Comparison of ENCODE assay signal across 23 cellular contexts in genomic region chr19:54104998-54105715, GRCh38. TPM values are rescaled to one million over a fixed set of nuclear protein-coding genes. Genes with fewer than 3 reads are reported as not detected.
DNase-seq lines count a peak whose midpoint lies in the region; ATAC-seq and TF ChIP-seq lines count a peak whose summit lies in the region.
"Had no signal": no experiment of that assay in that cellular context is flagged by ENCODE, and none has a peak within 500 bp of the region (broad histone marks: within the 10 kb centered on the region; RNA-seq: fewer than 3 reads in every experiment).

No MANE protein-coding gene starts in this region.

- peaks cover 2% of the 10 kb centered on the region for H3K36me3 ChIP-seq in Caco-2 (ENCODE audit: control insufficient read depth, insufficient read depth, low read length)
- H3K36me3 ChIP-seq in neural progenitor cell = no peaks in the 10 kb centered on the region

- no peak overlapping the region for H3K9ac ChIP-seq in neural progenitor cell

- H3K4me1 ChIP-seq in Caco-2 (no peaks in the 10 kb centered on the region), neural progenitor cell (no peaks in the 10 kb centered on the region)

- H3K9me3 ChIP-seq in Caco-2 (no peaks in the 10 kb centered on the region), neural progenitor cell (ENCODE audit: low read depth) (no peaks in the 10 kb centered on the region)
- H3K9me3 ChIP-seq: thyroid gland had no signal

- H3K36me3 Mint-ChIP-seq in Caco-2 (ENCODE audit: insufficient read depth, unreplicated experiment) = peaks cover 53% of the 10 kb centered on the region
- peaks cover 29% of the 10 kb centered on the region for H3K36me3 Mint-ChIP-seq in activated CD8-positive, alpha-beta T cell treated with anti-CD3 and anti-CD28 coated beads for 36 hours (ENCODE audit: low read depth)
- H3K36me3 Mint-ChIP-seq in glutamatergic neuron (ENCODE audit: unreplicated experiment) = no peaks in the 10 kb centered on the region
- H3K36me3 Mint-ChIP-seq in neural progenitor cell = peaks cover 12% of the 10 kb centered on the region

- peaks cover 13% of the 10 kb centered on the region for H3K4me1 Mint-ChIP-seq in Caco-2 (ENCODE audit: low read depth, unreplicated experiment)
- peaks cover 21% of the 10 kb centered on the region for H3K4me1 Mint-ChIP-seq in activated CD8-positive, alpha-beta T cell treated with anti-CD3 and anti-CD28 coated beads for 36 hours (ENCODE audit: low read depth)
- H3K4me1 Mint-ChIP-seq in glutamatergic neuron (ENCODE audit: low read depth, unreplicated experiment) = peaks cover 2% of the 10 kb centered on the region
- H3K4me1 Mint-ChIP-seq in neural progenitor cell = peaks cover 12% of the 10 kb centered on the region

- in situ Hi-C loops in G401 (cut with HindIII; ENCODE audit: low sequenced_read_pairs) = no loop called here

- no peak overlapping the region for H2AFZ ChIP-seq in neural progenitor cell (replicated peaks)

- H3K9me3 Mint-ChIP-seq in Caco-2 (ENCODE audit: unreplicated experiment) = no peaks in the 10 kb centered on the region
- H3K9me3 Mint-ChIP-seq in activated CD8-positive, alpha-beta T cell treated with anti-CD3 and anti-CD28 coated beads for 36 hours = no peaks in the 10 kb centered on the region
- peaks cover 6% of the 10 kb centered on the region for H3K9me3 Mint-ChIP-seq in glutamatergic neuron (ENCODE audit: unreplicated experiment)
- H3K9me3 Mint-ChIP-seq in neural progenitor cell = no peaks in the 10 kb centered on the region
- H3K9me3 Mint-ChIP-seq: activated CD4-positive, alpha-beta memory T cell treated with anti-CD3 and anti-CD28 coated beads for 36 hours; activated naive CD4-positive, alpha-beta T cell treated with anti-CD3 and anti-CD28 coated beads, Interleukin-2, amount 50 U/mL, for 72 hours; stimulated activated memory B cell treated with anti-CD40 and anti-IgM and Interleukin-4, amounts not matched to agents 10 μg/mL and 1 μg/mL and 100 μg/mL, for 72 hours; T-helper 1 cell treated with Interleukin-12 subunit alpha and Interleukin-12 subunit beta and Interleukin-4 antibody, amounts not matched to agents 30 μg/mL and 1 μg/mL, for 36 hours had no signal

- H3K4me3 ChIP-seq in Caco-2 (ENCODE audit: low read depth, low read length) (no peak overlapping the region), neural progenitor cell (no peak overlapping the region)
- H3K4me3 ChIP-seq: thyroid gland had no signal

- H3F3A ChIP-seq in neural progenitor cell (ENCODE audit: low read depth) = peaks cover 7% of the 10 kb centered on the region

- no peaks in the 10 kb centered on the region for H3K27me3 Mint-ChIP-seq in Caco-2 (ENCODE audit: insufficient read depth, unreplicated experiment)
- no peaks in the 10 kb centered on the region for H3K27me3 Mint-ChIP-seq in activated CD8-positive, alpha-beta T cell treated with anti-CD3 and anti-CD28 coated beads for 36 hours
- peaks cover 4% of the 10 kb centered on the region for H3K27me3 Mint-ChIP-seq in glutamatergic neuron (ENCODE audit: unreplicated experiment)
- H3K27me3 Mint-ChIP-seq in neural progenitor cell (ENCODE audit: insufficient read depth, low read depth) = peaks cover 12% of the 10 kb centered on the region
- H3K27me3 Mint-ChIP-seq: activated CD4-positive, alpha-beta memory T cell treated with anti-CD3 and anti-CD28 coated beads for 36 hours; B cell; stimulated activated memory B cell treated with anti-CD40 and anti-IgM and Interleukin-4, amounts not matched to agents 10 μg/mL and 1 μg/mL and 100 μg/mL, for 72 hours had no signal

- peaks cover 23% of the 10 kb centered on the region for H3K79me2 ChIP-seq in neural progenitor cell (ENCODE audit: low read depth)

- intact Hi-C loops in Caco-2 (cut with micrococcal nuclease; ENCODE audit: unreplicated experiment) = no loop called here
- intact Hi-C loops in activated CD8-positive, alpha-beta T cell treated with anti-CD3 and anti-CD28 coated beads for 36 hours (cut with micrococcal nuclease) = no loop called here

- POLR2A ChIA-PET in Caco-2 (lab: Charles Lee) = no interaction called here
- POLR2A ChIA-PET in activated CD8-positive, alpha-beta T cell treated with anti-CD3 and anti-CD28 coated beads for 36 hours (lab: Charles Lee) = interaction anchor here (4.6 kb wide), 1 partner anchor 10 kb away, joined by 42 read pairs; the partner anchor contains the start of genes PRPF31 and TFPT

- H3K4me3 Mint-ChIP-seq in Caco-2 (ENCODE audit: unreplicated experiment) (no peak overlapping the region), glutamatergic neuron (ENCODE audit: unreplicated experiment) (peak overlapping the region; percentile 28), neural progenitor cell (peak overlapping the region; percentile 98)
- no peak overlapping the region for H3K4me3 Mint-ChIP-seq in activated CD8-positive, alpha-beta T cell treated with anti-CD3 and anti-CD28 coated beads for 36 hours

- ATAC-seq in activated CD8-positive, alpha-beta T cell treated with anti-CD3 and anti-CD28 coated beads for 36 hours = no peak
- ATAC-seq in HG02610 (IDR thresholded peaks at IDR 0.05; ENCODE audit: unreplicated experiment) = no peak
- ATAC-seq: activated naive CD4-positive, alpha-beta T cell treated with anti-CD3 and anti-CD28 coated beads, Interleukin-2, amount 50 U/mL, for 72 hours; HCT116; stimulated activated memory B cell treated with anti-CD40 and anti-IgM and Interleukin-4, amounts not matched to agents 10 μg/mL and 1 μg/mL and 100 μg/mL, for 72 hours had no signal

- no TSS peak for BruUV-seq in Caco-2 (replicated peaks; lab: Mats Ljungman, UMichigan)

- H3K27ac ChIP-seq in neural progenitor cell = no peak overlapping the region
- H3K27ac ChIP-seq: brain microvascular endothelial cell, thyroid gland had no signal

- TF ChIP-seq CTCF in Caco-2 (IDR thresholded peaks at IDR 0.05; ENCODE audit: insufficient read depth in 1 of 2, low read depth in 1 of 2, low read length in 1 of 2, severe bottlenecking in 1 of 2, unreplicated experiment in 1 of 2) (no peak), glutamatergic neuron (IDR thresholded peaks at IDR 0.05; ENCODE audit: partially characterized antibody, unreplicated experiment) (no peak), neural progenitor cell (IDR thresholded peaks at IDR 0.05) (no peak)
- TF ChIP-seq CTCF in activated CD8-positive, alpha-beta T cell treated with anti-CD3 and anti-CD28 coated beads for 36 hours (IDR thresholded peaks at IDR 0.05) = no peak

- no peak for DNase-seq in Caco-2
- no peak for DNase-seq in activated CD8-positive, alpha-beta T cell treated with anti-CD3 and anti-CD28 coated beads for 36 hours
- DNase-seq in glutamatergic neuron = no peak
- DNase-seq in neural progenitor cell (ENCODE audit: low spot score) = no peak
- DNase-seq in G401 (ENCODE audit: low spot score) = no peak
- DNase-seq in T1000 (lab: John Stamatoyannopoulos, UW) = no peak
- DNase-seq: brain microvascular endothelial cell, Calu3, cortex of kidney, hypothalamus, NCI-H1092 treated with DMSO at 0.1 percent for 48 hours, NCI-H2081, thyroid gland had no signal

- H3K27ac Mint-ChIP-seq in Caco-2 (ENCODE audit: unreplicated experiment) (peak overlapping the region; percentile 60), glutamatergic neuron (ENCODE audit: unreplicated experiment) (no peak overlapping the region), neural progenitor cell (no peak overlapping the region)
- peak overlapping the region; percentile 32 for H3K27ac Mint-ChIP-seq in activated CD8-positive, alpha-beta T cell treated with anti-CD3 and anti-CD28 coated beads for 36 hours
- H3K27ac Mint-ChIP-seq: activated CD4-positive, alpha-beta memory T cell treated with anti-CD3 and anti-CD28 coated beads for 36 hours; activated naive CD4-positive, alpha-beta T cell treated with anti-CD3 and anti-CD28 coated beads, Interleukin-2, amount 50 U/mL, for 72 hours; B cell; stimulated activated memory B cell treated with anti-CD40 and anti-IgM and Interleukin-4, amounts not matched to agents 10 μg/mL and 1 μg/mL and 100 μg/mL, for 72 hours; T-helper 1 cell treated with Interleukin-12 subunit alpha and Interleukin-12 subunit beta and Interleukin-4 antibody, amounts not matched to agents 30 μg/mL and 1 μg/mL, for 36 hours had no signal

- H3K4me2 ChIP-seq in neural progenitor cell = no peak overlapping the region

- CTCF ChIA-PET in Caco-2 (lab: Charles Lee) = no interaction called here
- CTCF ChIA-PET in activated CD8-positive, alpha-beta T cell treated with anti-CD3 and anti-CD28 coated beads for 36 hours (lab: Charles Lee) = no interaction called here

- H4K20me1 ChIP-seq in neural progenitor cell (ENCODE audit: low read depth) = no peaks in the 10 kb centered on the region

- H3K27me3 ChIP-seq in Caco-2 (replicated peaks; ENCODE audit: control insufficient read depth, insufficient read depth, low read length) = no peaks in the 10 kb centered on the region
- no peaks in the 10 kb centered on the region for H3K27me3 ChIP-seq in neural progenitor cell
- H3K27me3 ChIP-seq: brain microvascular endothelial cell, thyroid gland had no signal

RNA-seq across cellular contexts. Expression of gene NDUFA3, which starts 2.5 kb away (rescaled TPM):
- total RNA-seq in Caco-2 (2022) (185 and 196 TPM in 2 replicates), glutamatergic neuron (ENCODE audit: unreplicated experiment) (143 TPM), neural progenitor cell (ENCODE audit: low replicate concordance) (40.3 and 75.9 TPM in 2 replicates)
- total RNA-seq in activated CD8-positive, alpha-beta T cell treated with anti-CD3 and anti-CD28 coated beads for 36 hours = 10 to 100 TPM; 94.8 to 96.7 TPM
- total RNA-seq in G401 (2014; rRNA removed; shearing (Covaris generic)) = 28.7 and 54.7 TPM in 2 replicates

RNA-seq across cellular contexts. Expression of gene OSCAR, which starts 4.6 kb away (rescaled TPM):
- total RNA-seq in Caco-2 (2022) (0.23 TPM in 1 of 2 replicates, not detected in the other), glutamatergic neuron (ENCODE audit: unreplicated experiment) (not detected), neural progenitor cell (ENCODE audit: low replicate concordance) (2.4 TPM in 1 of 2 replicates, not detected in the other)
- total RNA-seq in activated CD8-positive, alpha-beta T cell treated with anti-CD3 and anti-CD28 coated beads for 36 hours = under 1 TPM; 0.68 to 0.76 TPM
- total RNA-seq in G401 (2014; rRNA removed; shearing (Covaris generic)) = 1.7 TPM in 1 of 2 replicates, not detected in the other
- total RNA-seq: B cell, myocyte had no signal

RNA-seq across cellular contexts. Expression of gene TFPT, which starts 10.3 kb away (rescaled TPM):
- 23.0 and 26.0 TPM in 2 replicates for total RNA-seq in Caco-2 (2022)
- total RNA-seq in activated CD8-positive, alpha-beta T cell treated with anti-CD3 and anti-CD28 coated beads for 36 hours = 10 to 100 TPM; 27.7 to 28.1 TPM
- total RNA-seq in glutamatergic neuron (ENCODE audit: unreplicated experiment) = 21.9 TPM
- total RNA-seq in neural progenitor cell (ENCODE audit: low replicate concordance) = 9.4 and 18.0 TPM in 2 replicates
- 21.6 and 23.5 TPM in 2 replicates for total RNA-seq in G401 (2014; rRNA removed; shearing (Covaris generic))

RNA-seq across cellular contexts. Expression of gene PRPF31, which starts 10.4 kb away (rescaled TPM):
- total RNA-seq in Caco-2 (2022) (95.0 and 99.0 TPM in 2 replicates), glutamatergic neuron (ENCODE audit: unreplicated experiment) (55.5 TPM), neural progenitor cell (ENCODE audit: low replicate concordance) (62.0 and 64.4 TPM in 2 replicates)
- total RNA-seq in activated CD8-positive, alpha-beta T cell treated with anti-CD3 and anti-CD28 coated beads for 36 hours = 10 to 100 TPM; 81.1 to 85.2 TPM
- total RNA-seq in G401 (2014; rRNA removed; shearing (Covaris generic)) = 111 and 113 TPM in 2 replicates

RNA-seq across cellular contexts. Expression of gene TARM1, which starts 24.0 kb away (rescaled TPM):
- total RNA-seq in Caco-2 (2022) (not detected in 2 replicates), glutamatergic neuron (ENCODE audit: unreplicated experiment) (not detected), neural progenitor cell (ENCODE audit: low replicate concordance) (not detected in 2 replicates)
- total RNA-seq in activated CD8-positive, alpha-beta T cell treated with anti-CD3 and anti-CD28 coated beads for 36 hours = not detected
- total RNA-seq in G401 (2014; rRNA removed; shearing (Covaris generic)) = not detected in 2 replicates
- total RNA-seq: activated CD4-positive, alpha-beta memory T cell treated with anti-CD3 and anti-CD28 coated beads for 36 hours; activated naive CD4-positive, alpha-beta T cell treated with anti-CD3 and anti-CD28 coated beads, Interleukin-2, amount 50 U/mL, for 72 hours; B cell; Calu3; fibroblast of villous mesenchyme; myocyte; NCI-H460; thyroid gland had no signal

Comparison
In these comparisons a context has a peak if more than half of its experiments do, and no peak if none do; other contexts are left out.
1. H3K27ac Mint-ChIP-seq: peak in Caco-2 (single experiment) and activated CD8-positive, alpha-beta T cell treated with anti-CD3 and anti-CD28 coated beads for 36 hours (single experiment); none in glutamatergic neuron (single experiment) and neural progenitor cell (single experiment).
2. H3K4me3 Mint-ChIP-seq: peak in glutamatergic neuron (single experiment) and neural progenitor cell (single experiment); none in Caco-2 (single experiment) and activated CD8-positive, alpha-beta T cell treated with anti-CD3 and anti-CD28 coated beads for 36 hours (single experiment).